In the genomic region with DNA sequence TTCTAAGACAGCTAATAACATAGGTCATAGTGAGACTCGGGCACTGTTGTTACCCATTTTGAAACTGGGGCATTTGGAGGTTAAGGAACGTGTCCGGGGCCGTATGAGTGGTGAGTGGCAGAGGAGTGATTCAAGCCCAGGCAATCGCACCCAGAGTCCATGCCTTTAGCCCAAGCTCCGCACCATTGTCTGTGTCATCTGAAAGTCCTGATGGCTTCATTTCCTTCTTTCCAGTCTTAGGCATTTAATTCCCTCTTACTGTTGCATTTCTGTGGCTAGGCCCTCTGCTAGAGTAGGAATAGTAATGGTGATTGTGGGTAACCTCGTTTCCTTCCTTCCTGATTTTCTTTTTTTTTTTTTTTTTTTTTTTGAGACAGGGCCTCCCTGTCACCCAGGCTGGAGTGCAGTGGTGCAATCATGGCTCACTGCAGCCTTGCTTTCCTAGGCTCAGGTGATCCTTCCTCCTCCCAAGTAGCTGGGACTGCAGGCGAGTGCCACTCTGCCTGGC, we compare ENCODE assay signal across 1 cellular context.
TF ChIP-seq lines count a peak whose summit lies in the region.

No MANE protein-coding gene starts in this region.

TF ChIP-seq in HepG2, 621 proteins besides CTCF, POLR2A, EP300 and RAD21:
- TF ChIP-seq ZNF749 (CRISPR knock-in tag; IDR thresholded peaks at IDR 0.05; ENCODE audit: borderline replicate concordance) (no peak), CHD4 (IDR thresholded peaks at IDR 0.05; ENCODE audit: borderline replicate concordance, low read length) (no peak), JUND (CRISPR knock-in tag; IDR thresholded peaks at IDR 0.05) (no peak), ZNF709 (CRISPR knock-in tag; IDR thresholded peaks at IDR 0.05) (no peak), MTF2 (CRISPR knock-in tag; IDR thresholded peaks at IDR 0.05; ENCODE audit: borderline replicate concordance) (no peak), RBM22 (optimal IDR thresholded peaks at IDR 0.05; ENCODE audit: low read length) (no peak), SMC3 (IDR thresholded peaks at IDR 0.05; ENCODE audit: low read length) (no peak), EHMT2 (IDR thresholded peaks at IDR 0.05; ENCODE audit: borderline replicate concordance, low read depth, low read length) (no peak), TARDBP (CRISPR knock-in tag; IDR thresholded peaks at IDR 0.05) (no peak), GATAD2A (CRISPR knock-in tag; IDR thresholded peaks at IDR 0.05) (no peak), HNRNPH1 (optimal IDR thresholded peaks at IDR 0.05; ENCODE audit: low read depth, low read length) (no peak), SMAD3 (CRISPR knock-in tag; IDR thresholded peaks at IDR 0.05) (no peak), NCOA2 (CRISPR knock-in tag; IDR thresholded peaks at IDR 0.05) (no peak), ZNF607 (CRISPR knock-in tag; IDR thresholded peaks at IDR 0.05; ENCODE audit: borderline replicate concordance) (no peak)
- TF ChIP-seq, protein P1, sequence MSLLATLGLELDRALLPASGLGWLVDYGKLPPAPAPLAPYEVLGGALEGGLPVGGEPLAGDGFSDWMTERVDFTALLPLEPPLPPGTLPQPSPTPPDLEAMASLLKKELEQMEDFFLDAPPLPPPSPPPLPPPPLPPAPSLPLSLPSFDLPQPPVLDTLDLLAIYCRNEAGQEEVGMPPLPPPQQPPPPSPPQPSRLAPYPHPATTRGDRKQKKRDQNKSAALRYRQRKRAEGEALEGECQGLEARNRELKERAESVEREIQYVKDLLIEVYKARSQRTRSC (CRISPR knock-in tag; IDR thresholded peaks at IDR 0.05; ENCODE audit: low read depth), result no peak
- TF ChIP-seq, protein P2, sequence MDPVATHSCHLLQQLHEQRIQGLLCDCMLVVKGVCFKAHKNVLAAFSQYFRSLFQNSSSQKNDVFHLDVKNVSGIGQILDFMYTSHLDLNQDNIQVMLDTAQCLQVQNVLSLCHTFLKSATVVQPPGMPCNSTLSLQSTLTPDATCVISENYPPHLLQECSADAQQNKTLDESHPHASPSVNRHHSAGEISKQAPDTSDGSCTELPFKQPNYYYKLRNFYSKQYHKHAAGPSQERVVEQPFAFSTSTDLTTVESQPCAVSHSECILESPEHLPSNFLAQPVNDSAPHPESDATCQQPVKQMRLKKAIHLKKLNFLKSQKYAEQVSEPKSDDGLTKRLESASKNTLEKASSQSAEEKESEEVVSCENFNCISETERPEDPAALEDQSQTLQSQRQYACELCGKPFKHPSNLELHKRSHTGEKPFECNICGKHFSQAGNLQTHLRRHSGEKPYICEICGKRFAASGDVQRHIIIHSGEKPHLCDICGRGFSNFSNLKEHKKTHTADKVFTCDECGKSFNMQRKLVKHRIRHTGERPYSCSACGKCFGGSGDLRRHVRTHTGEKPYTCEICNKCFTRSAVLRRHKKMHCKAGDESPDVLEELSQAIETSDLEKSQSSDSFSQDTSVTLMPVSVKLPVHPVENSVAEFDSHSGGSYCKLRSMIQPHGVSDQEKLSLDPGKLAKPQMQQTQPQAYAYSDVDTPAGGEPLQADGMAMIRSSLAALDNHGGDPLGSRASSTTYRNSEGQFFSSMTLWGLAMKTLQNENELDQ (CRISPR knock-in tag; IDR thresholded peaks at IDR 0.05; ENCODE audit: borderline replicate concordance), result no peak
- TF ChIP-seq, protein P3, sequence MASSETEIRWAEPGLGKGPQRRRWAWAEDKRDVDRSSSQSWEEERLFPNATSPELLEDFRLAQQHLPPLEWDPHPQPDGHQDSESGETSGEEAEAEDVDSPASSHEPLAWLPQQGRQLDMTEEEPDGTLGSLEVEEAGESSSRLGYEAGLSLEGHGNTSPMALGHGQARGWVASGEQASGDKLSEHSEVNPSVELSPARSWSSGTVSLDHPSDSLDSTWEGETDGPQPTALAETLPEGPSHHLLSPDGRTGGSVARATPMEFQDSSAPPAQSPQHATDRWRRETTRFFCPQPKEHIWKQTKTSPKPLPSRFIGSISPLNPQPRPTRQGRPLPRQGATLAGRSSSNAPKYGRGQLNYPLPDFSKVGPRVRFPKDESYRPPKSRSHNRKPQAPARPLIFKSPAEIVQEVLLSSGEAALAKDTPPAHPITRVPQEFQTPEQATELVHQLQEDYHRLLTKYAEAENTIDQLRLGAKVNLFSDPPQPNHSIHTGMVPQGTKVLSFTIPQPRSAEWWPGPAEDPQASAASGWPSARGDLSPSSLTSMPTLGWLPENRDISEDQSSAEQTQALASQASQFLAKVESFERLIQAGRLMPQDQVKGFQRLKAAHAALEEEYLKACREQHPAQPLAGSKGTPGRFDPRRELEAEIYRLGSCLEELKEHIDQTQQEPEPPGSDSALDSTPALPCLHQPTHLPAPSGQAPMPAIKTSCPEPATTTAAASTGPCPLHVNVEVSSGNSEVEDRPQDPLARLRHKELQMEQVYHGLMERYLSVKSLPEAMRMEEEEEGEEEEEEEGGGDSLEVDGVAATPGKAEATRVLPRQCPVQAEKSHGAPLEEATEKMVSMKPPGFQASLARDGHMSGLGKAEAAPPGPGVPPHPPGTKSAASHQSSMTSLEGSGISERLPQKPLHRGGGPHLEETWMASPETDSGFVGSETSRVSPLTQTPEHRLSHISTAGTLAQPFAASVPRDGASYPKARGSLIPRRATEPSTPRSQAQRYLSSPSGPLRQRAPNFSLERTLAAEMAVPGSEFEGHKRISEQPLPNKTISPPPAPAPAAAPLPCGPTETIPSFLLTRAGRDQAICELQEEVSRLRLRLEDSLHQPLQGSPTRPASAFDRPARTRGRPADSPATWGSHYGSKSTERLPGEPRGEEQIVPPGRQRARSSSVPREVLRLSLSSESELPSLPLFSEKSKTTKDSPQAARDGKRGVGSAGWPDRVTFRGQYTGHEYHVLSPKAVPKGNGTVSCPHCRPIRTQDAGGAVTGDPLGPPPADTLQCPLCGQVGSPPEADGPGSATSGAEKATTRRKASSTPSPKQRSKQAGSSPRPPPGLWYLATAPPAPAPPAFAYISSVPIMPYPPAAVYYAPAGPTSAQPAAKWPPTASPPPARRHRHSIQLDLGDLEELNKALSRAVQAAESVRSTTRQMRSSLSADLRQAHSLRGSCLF (CRISPR knock-in tag; IDR thresholded peaks at IDR 0.05; ENCODE audit: borderline replicate concordance), result no peak
TF ChIP-seq in HepG2: peak in this region for 0.
